Comparison of ENCODE assay signal across 1 cellular context in genomic region chr3:128071771-128072453, GRCh38.
TF ChIP-seq lines count a peak whose summit lies in the region.

No MANE protein-coding gene starts in this region.

TF ChIP-seq in liver, 16 proteins besides CTCF, POLR2A, EP300 and RAD21:
- TF ChIP-seq REST (IDR thresholded peaks at IDR 0.05), result no peak
- no peak for TF ChIP-seq SP1 (IDR thresholded peaks at IDR 0.05)
- no peak for TF ChIP-seq ATF3 (IDR thresholded peaks at IDR 0.05)
- TF ChIP-seq TAF1 (conservative IDR thresholded peaks at IDR 0.05), result no peak
- TF ChIP-seq HNF4A (conservative IDR thresholded peaks at IDR 0.05), result no peak
- no peak for TF ChIP-seq FOXA2 (IDR thresholded peaks at IDR 0.05)
